ENCODE assay signal across 13 cellular contexts in the genomic region with DNA sequence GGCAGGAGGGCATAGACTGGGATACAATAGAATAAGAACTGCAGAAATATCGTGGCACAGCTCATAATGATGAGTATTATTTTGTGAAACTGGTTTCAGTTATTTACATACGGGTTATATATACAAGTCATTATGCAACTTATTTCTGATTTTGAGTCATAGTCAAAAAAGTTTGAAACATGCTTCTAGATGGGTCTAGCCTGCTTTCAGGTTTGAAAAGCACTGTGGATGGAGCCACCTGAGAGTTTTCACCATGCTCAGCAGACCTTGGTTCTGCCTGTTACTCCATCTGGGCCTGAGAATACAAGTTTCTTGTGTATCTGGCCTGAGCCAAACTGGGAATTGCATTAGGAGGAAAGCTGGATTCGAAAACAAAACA. TPM values are rescaled to one million over a fixed set of nuclear protein-coding genes. Genes with fewer than 3 reads are reported as not detected.
DNase-seq lines count a peak whose midpoint lies in the region; ATAC-seq, FAIRE-seq and TF ChIP-seq lines count a peak whose summit lies in the region.
"Had no signal": no experiment of that assay in that cellular context is flagged by ENCODE, and none has a peak within 500 bp of the region (broad histone marks: within the 10 kb centered on the region; RNA-seq: fewer than 3 reads in every experiment).

No MANE protein-coding gene starts in this region.

- H3K27me3 ChIP-seq in adrenal gland = no peaks in the 10 kb centered on the region

- ATAC-seq in GM19438 (IDR thresholded peaks at IDR 0.05; ENCODE audit: low read depth, unreplicated experiment) = peak; percentile 64
- peak; percentile 57 for ATAC-seq in HG03045 (IDR thresholded peaks at IDR 0.05; ENCODE audit: unreplicated experiment)

- peaks cover 0 to 7% of the 10 kb centered on the region in 2 donors for H3K36me3 ChIP-seq in adrenal gland (replicated peaks in 1 of 2)

- no peak for DNase-seq in GM12891 (ENCODE audit: insufficient read length, low spot score)
- peak; percentile 56 for DNase-seq in activated CD8-positive, alpha-beta memory T cell treated with anti-CD3 and anti-CD28 coated beads, Interleukin-2, amount 50 U/mL, for 48 hours
- no peak for DNase-seq in adrenal gland
- DNase-seq in GOT3 (lab: John Stamatoyannopoulos, UW) = no peak
- no peak for DNase-seq in KG1 (lab: John Stamatoyannopoulos, UW)
- DNase-seq in NCI-H2227 treated with DMSO at 0.1 percent for 48 hours (lab: John Stamatoyannopoulos, UW) = no peak
- DNase-seq: H9, NCI-H1092, retina, Right ventricle myocardium superior had no signal

- WGBS in adrenal gland, 4 donors = 78 to 87% (median 83%) methylated on average over 3 of the region's 3 CpGs

- H3K27ac ChIP-seq in adrenal gland = no peak overlapping the region

- no peaks in the 10 kb centered on the region for H3K9me3 ChIP-seq in adrenal gland (replicated peaks in 1 of 3)

- H3K4me3 ChIP-seq in adrenal gland = no peak overlapping the region

- intact Hi-C loops in adrenal gland (cut with DNase I) = no loop called here

- peak; percentile 87 for FAIRE-seq in GM12891 (lab: Jason Lieb, UNC)
- FAIRE-seq: keratinocyte had no signal

- H3K4me1 ChIP-seq in adrenal gland (replicated peaks in 1 of 2) = peaks cover 0 to 12% of the 10 kb centered on the region in 2 donors

- TF ChIP-seq POLR2A in GM12891 (IDR thresholded peaks at IDR 0.05; ENCODE audit: low read depth, low read length) (no peak; the same call in 1 of the 2 replicates), adrenal gland (IDR thresholded peaks at IDR 0.05) (no peak)

- TF ChIP-seq CTCF in adrenal gland (IDR thresholded peaks at IDR 0.05) = no peak

TF ChIP-seq in GM12891, 5 proteins besides CTCF, POLR2A, EP300 and RAD21:
- no peak for TF ChIP-seq POU2F2 (IDR thresholded peaks at IDR 0.05; ENCODE audit: low read depth, low read length)
- TF ChIP-seq PAX5 (IDR thresholded peaks at IDR 0.05; ENCODE audit: insufficient read depth, low read length, severe bottlenecking) = no peak
- TF ChIP-seq TAF1 (IDR thresholded peaks at IDR 0.05; ENCODE audit: low read depth, low read length) = no peak
- no peak for TF ChIP-seq POLR2AphosphoS5 (IDR thresholded peaks at IDR 0.05; ENCODE audit: low read depth, low read length)
- TF ChIP-seq SPI1 (IDR thresholded peaks at IDR 0.05; ENCODE audit: low read depth, low read length) = no peak

RNA-seq across cellular contexts. Expression of gene IL10RA, which starts 12.0 kb away (rescaled TPM):
- polyA plus RNA-seq in GM12891 (2012; ENCODE audit: low read depth, missing spikeins) = 9.9 TPM
- total RNA-seq in adrenal gland = 10 to 100 TPM; 24.5 to 50.5 (median 33.0) TPM
- 10 to 100 TPM in 1 of 3 donors, 1 to 10 TPM in 2; 4.6 to 10.2 (median 7.3) TPM for polyA plus RNA-seq in adrenal gland
- total RNA-seq: H9 had no signal
